8 cellular contexts compared by ENCODE assay signal in the genomic region with DNA sequence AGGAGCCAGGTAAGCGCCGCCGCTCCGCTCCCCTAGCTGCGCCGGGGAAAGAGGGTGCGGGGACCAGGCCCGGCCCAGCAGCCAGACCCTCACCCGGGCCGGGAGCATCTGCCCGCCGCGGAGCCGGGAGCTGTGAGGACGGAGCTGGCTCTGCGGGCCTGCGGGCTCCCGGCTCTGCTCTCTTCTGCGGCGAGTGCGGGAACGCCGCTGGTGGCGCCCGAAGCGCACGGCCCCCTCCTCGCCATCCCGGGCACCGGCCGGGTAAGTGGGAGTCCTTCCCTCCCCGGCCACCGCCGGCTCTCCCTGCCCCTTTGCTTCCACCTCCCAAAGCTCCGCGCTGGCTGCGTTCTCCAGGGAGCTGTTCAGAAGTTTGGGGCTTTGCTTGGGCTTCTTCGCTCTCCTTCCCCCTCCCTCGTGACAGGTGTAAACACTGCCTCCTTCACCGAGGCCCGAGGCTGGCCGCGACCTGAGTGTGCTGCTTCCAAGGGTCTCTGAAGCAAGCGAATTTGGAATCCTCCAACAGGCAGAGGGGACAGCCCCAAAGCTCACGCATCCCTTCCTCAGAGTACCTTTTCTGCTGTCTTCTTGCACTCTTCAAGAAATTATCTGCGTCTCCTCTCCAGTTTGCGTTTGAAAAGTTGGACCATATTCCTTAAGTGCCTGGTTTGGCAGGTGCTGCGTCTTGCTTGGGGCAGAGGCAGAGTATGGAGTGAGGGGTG. TPM values are rescaled to one million over a fixed set of nuclear protein-coding genes. Genes with fewer than 3 reads are reported as not detected.
DNase-seq lines count a peak whose midpoint lies in the region; ATAC-seq, FAIRE-seq and TF ChIP-seq lines count a peak whose summit lies in the region.

No MANE protein-coding gene starts in this region.

- H3K9me3 Mint-ChIP-seq in CD4-positive, CD25-positive, alpha-beta regulatory T cell = no peaks in the 10 kb centered on the region

- peak in 2 of 3 donors; percentile 30 to 49 for DNase-seq in CD4-positive, CD25-positive, alpha-beta regulatory T cell
- peak; percentile 18 for DNase-seq in HT1080 (ENCODE audit: low read depth)
- peak; percentile 18 for DNase-seq in activated CD4-positive, alpha-beta T cell treated with anti-CD3 and anti-CD28 coated beads, Interleukin-2, amount 50 U/mL, for 1 hour
- DNase-seq in endothelial cell of umbilical vein (ENCODE audit: low read depth, low spot score) = no peak
- DNase-seq in thoracic aorta (ENCODE audit: low spot score) = no peak
- no peak for DNase-seq in NCI-H524 treated with DMSO at 0.1 percent for 48 hours (lab: John Stamatoyannopoulos, UW)

- no peaks in the 10 kb centered on the region for H4K20me1 ChIP-seq in endothelial cell of umbilical vein (replicated peaks; ENCODE audit: control insufficient read depth, extremely low read depth, insufficient read depth, low read length)

- no peaks in the 10 kb centered on the region for H3K36me3 Mint-ChIP-seq in CD4-positive, CD25-positive, alpha-beta regulatory T cell

- H3K36me3 ChIP-seq in CD4-positive, CD25-positive, alpha-beta regulatory T cell (ENCODE audit: control insufficient read depth, insufficient read depth, low read length) = no peaks in the 10 kb centered on the region
- H3K36me3 ChIP-seq in endothelial cell of umbilical vein (ENCODE audit: control insufficient read depth in 2 of 2, extremely low read depth in 1 of 2, insufficient read depth in 2 of 2, low read length in 2 of 2) (no peaks in the 10 kb centered on the region), muscle layer of duodenum (ENCODE audit: control insufficient read depth in 1 of 2, insufficient read depth in 2 of 2, low read length in 2 of 2) (no peaks in the 10 kb centered on the region), thoracic aorta (no peaks in the 10 kb centered on the region)

- intact Hi-C loops in endothelial cell of umbilical vein (cut with micrococcal nuclease) = loop anchor here (1.0 to 10.0 kb wide), 12 partner anchors 38 to 1048 kb away; partner anchors contain the start of genes LGALSL and PELI1

- H3K27ac Mint-ChIP-seq in CD4-positive, CD25-positive, alpha-beta regulatory T cell = peak overlapping the region; percentile 96 to 99 (median 98)

- CTCF ChIA-PET in endothelial cell of umbilical vein (lab: Charles Lee) = interaction anchor here (1.1 to 3.7 kb wide), 13 partner anchors 8 to 364 kb away, joined by 3 to 84 read pairs (median 6); partner anchors contain the start of gene SERTAD2

- no peaks in the 10 kb centered on the region for H3K27me3 ChIP-seq in CD4-positive, CD25-positive, alpha-beta regulatory T cell (ENCODE audit: control insufficient read depth, insufficient read depth, low read length)
- H3K27me3 ChIP-seq in endothelial cell of umbilical vein (ENCODE audit: control insufficient read depth in 2 of 2, insufficient read depth in 2 of 2, low read length in 2 of 2) = peaks cover 7 to 8% of the 10 kb centered on the region in 2 experiments
- no peaks in the 10 kb centered on the region for H3K27me3 ChIP-seq in muscle layer of duodenum (ENCODE audit: low read depth, low read length)
- H3K27me3 ChIP-seq in thoracic aorta (replicated peaks; ENCODE audit: insufficient read depth) = no peaks in the 10 kb centered on the region

- no peaks in the 10 kb centered on the region for H3K9me1 ChIP-seq in endothelial cell of umbilical vein (replicated peaks; ENCODE audit: control insufficient read depth, extremely low read depth, insufficient read depth, low read length)

- H3K4me1 ChIP-seq in CD4-positive, CD25-positive, alpha-beta regulatory T cell (ENCODE audit: control insufficient read depth, insufficient read depth, low read length, poor library complexity, severe bottlenecking) = peaks cover 56% of the 10 kb centered on the region
- peaks cover 12% of the 10 kb centered on the region for H3K4me1 ChIP-seq in endothelial cell of umbilical vein (ENCODE audit: control insufficient read depth, extremely low read depth, insufficient read depth, low read length)
- H3K4me1 ChIP-seq in muscle layer of duodenum (ENCODE audit: control insufficient read depth in 1 of 2, insufficient read depth in 2 of 2, low read length in 2 of 2) = peaks cover 0 to 23% of the 10 kb centered on the region in 2 donors
- H3K4me1 ChIP-seq in thoracic aorta (ENCODE audit: control insufficient read depth in 1 of 2, low read depth in 2 of 2) = peaks cover 0 to 3% of the 10 kb centered on the region in 2 donors

- no TSS peak for BruUV-seq in endothelial cell of umbilical vein (replicated peaks; lab: Mats Ljungman, UMichigan)

- peak overlapping the region; percentile 93 for H3K4me2 ChIP-seq in endothelial cell of umbilical vein (ENCODE audit: insufficient read depth, low read length)

- POLR2A ChIA-PET in endothelial cell of umbilical vein (lab: Charles Lee) = no interaction called here

- peaks cover 42% of the 10 kb centered on the region for H3K79me2 ChIP-seq in endothelial cell of umbilical vein (ENCODE audit: control insufficient read depth, insufficient read depth, low read length)

- peak in 1 of 2 donors; percentile 2 for ATAC-seq in CD4-positive, CD25-positive, alpha-beta regulatory T cell (ENCODE audit: low read depth in 2 of 2)
- ATAC-seq in GM19463 (IDR thresholded peaks at IDR 0.05; ENCODE audit: unreplicated experiment) (peak; percentile 3), thoracic aorta (ENCODE audit: insufficient number of reproducible peaks, low FRiP score, low read depth) (peak; percentile 9)

- peaks cover 5% of the 10 kb centered on the region for H3K27me3 Mint-ChIP-seq in CD4-positive, CD25-positive, alpha-beta regulatory T cell

- H2AFZ ChIP-seq in endothelial cell of umbilical vein (ENCODE audit: low read depth, low read length) = peak overlapping the region; percentile 99

- peak overlapping the region; percentile 92 for H3K27ac ChIP-seq in CD4-positive, CD25-positive, alpha-beta regulatory T cell (ENCODE audit: insufficient read depth, low read length, poor library complexity, severe bottlenecking)
- H3K27ac ChIP-seq in endothelial cell of umbilical vein (ENCODE audit: insufficient read depth, low read depth, low read length) = peak overlapping the region; percentile 82
- H3K27ac ChIP-seq in muscle layer of duodenum (ENCODE audit: low read length) = peak overlapping the region; percentile 98
- peak overlapping the region; percentile 83 to 86 for H3K27ac ChIP-seq in thoracic aorta

- no peaks in the 10 kb centered on the region for H3K9me3 ChIP-seq in CD4-positive, CD25-positive, alpha-beta regulatory T cell (ENCODE audit: control insufficient read depth in 2 of 2, low read length in 2 of 2)
- H3K9me3 ChIP-seq in endothelial cell of umbilical vein (replicated peaks; ENCODE audit: control insufficient read depth, insufficient read depth, low read length) = no peaks in the 10 kb centered on the region
- no peaks in the 10 kb centered on the region for H3K9me3 ChIP-seq in muscle layer of duodenum (ENCODE audit: control insufficient read depth in 1 of 2, low read length in 2 of 2)
- no peaks in the 10 kb centered on the region for H3K9me3 ChIP-seq in thoracic aorta

- peak overlapping the region; percentile 95 to 99 (median 98) for H3K4me3 Mint-ChIP-seq in CD4-positive, CD25-positive, alpha-beta regulatory T cell

- FAIRE-seq in endothelial cell of umbilical vein (lab: Jason Lieb, UNC) = no peak

- no peak for TF ChIP-seq POLR2A in endothelial cell of umbilical vein (IDR thresholded peaks at IDR 0.05; ENCODE audit: low read depth, low read length)

- TF ChIP-seq CTCF in endothelial cell of umbilical vein (IDR thresholded peaks at IDR 0.05; ENCODE audit: extremely low read depth in 1 of 2, insufficient read depth in 1 of 2, low read depth in 1 of 2, low read length in 2 of 2) (no peak), thoracic aorta (IDR thresholded peaks at IDR 0.05) (no peak)

- H3K9ac ChIP-seq in endothelial cell of umbilical vein (replicated peaks; ENCODE audit: extremely low read depth, insufficient read depth, low read length) = peak overlapping the region; percentile 91

- dilution Hi-C loops in endothelial cell of umbilical vein (cut with MboI; ENCODE audit: extremely low pct_ligation_motif_present, low sequenced_read_pairs) = no loop called here

- peak overlapping the region; percentile 96 for H3K4me3 ChIP-seq in CD4-positive, CD25-positive, alpha-beta regulatory T cell (ENCODE audit: low read depth, low read length)
- peak overlapping the region; percentile 93 to 98 (median 97) for H3K4me3 ChIP-seq in endothelial cell of umbilical vein (replicated peaks in 1 of 3; ENCODE audit: insufficient read depth in 1 of 3, low read depth in 1 of 3, low read length in 3 of 3)
- peak overlapping the region; percentile 85 to 98 for H3K4me3 ChIP-seq in muscle layer of duodenum (ENCODE audit: low read depth in 1 of 2, low read length in 2 of 2)
- peak overlapping the region; percentile 95 for H3K4me3 ChIP-seq in thoracic aorta

- peaks cover 19 to 56% (median 44%) of the 10 kb centered on the region in 4 donors for H3K4me1 Mint-ChIP-seq in CD4-positive, CD25-positive, alpha-beta regulatory T cell

TF ChIP-seq in endothelial cell of umbilical vein, 7 proteins besides CTCF, POLR2A, EP300 and RAD21:
- TF ChIP-seq POLR2AphosphoS5 (IDR thresholded peaks at IDR 0.05; ENCODE audit: insufficient read depth, low read depth, low read length) = no peak
- no peak for TF ChIP-seq EZH2 (IDR thresholded peaks at IDR 0.05; ENCODE audit: borderline replicate concordance, low read depth, low read length, severe bottlenecking)
TF ChIP-seq in endothelial cell of umbilical vein: peak in this region for 0.

RNA-seq across cellular contexts. Expression of gene AFTPH, which starts 0.6 kb away (rescaled TPM):
- 45.0 TPM for total RNA-seq in CD4-positive, CD25-positive, alpha-beta regulatory T cell
- polyA plus RNA-seq in CD4-positive, CD25-positive, alpha-beta regulatory T cell = 10 to 100 TPM; 23.7 to 37.0 (median 28.2) TPM
- 12.8 and 15.4 TPM in 2 replicates for total RNA-seq in HT1080 (2014; rRNA removed; shearing (Covaris generic))
- 16.2 and 17.3 TPM in 2 replicates for polyA plus RNA-seq in HT1080 (2015; cell fraction: cytosol; rRNA removed)
- 14.7 and 15.2 TPM in 2 replicates for polyA plus RNA-seq in HT1080 (2015; cell fraction: nucleus; rRNA removed)
- 15.3 and 16.7 TPM in 2 replicates for total RNA-seq in endothelial cell of umbilical vein
- polyA plus RNA-seq in endothelial cell of umbilical vein = 6.0 and 6.9 TPM in 2 replicates
- 9.8 and 12.0 TPM in 2 replicates for polyA plus RNA-seq in endothelial cell of umbilical vein (2011; cell fraction: cytosol; rRNA removed)
- 8.4 and 11.0 TPM in 2 replicates for polyA plus RNA-seq in endothelial cell of umbilical vein (2011; cell fraction: nucleus; rRNA removed)
- polyA plus RNA-seq in endothelial cell of umbilical vein (2012) = 14.2 and 16.8 TPM in 2 replicates
- 10.0 and 10.5 TPM in 2 replicates for polyA minus RNA-seq in endothelial cell of umbilical vein
- polyA minus RNA-seq in endothelial cell of umbilical vein (2011; cell fraction: cytosol; rRNA and poly(A)+ RNA removed) = 12.7 TPM
- polyA minus RNA-seq in endothelial cell of umbilical vein (2011; cell fraction: nucleus; rRNA and poly(A)+ RNA removed) = 7.0 and 11.5 TPM in 2 replicates
- total RNA-seq in thoracic aorta = 10 to 100 TPM; 27.3 to 32.1 TPM

Comparison
In these comparisons a context has a peak if more than half of its experiments do, and no peak if none do; other contexts are left out.
1. DNase-seq: peak in CD4-positive, CD25-positive, alpha-beta regulatory T cell (2 of 3), HT1080 (single experiment) and activated CD4-positive, alpha-beta T cell treated with anti-CD3 and anti-CD28 coated beads, Interleukin-2, amount 50 U/mL, for 1 hour (single experiment); none in endothelial cell of umbilical vein (single experiment), thoracic aorta (single experiment) and NCI-H524 treated with DMSO at 0.1 percent for 48 hours (single experiment).
2. Peak in every context shown above with its lines, with median percentiles within 50 percentile points of each other: H3K27ac ChIP-seq and H3K4me3 ChIP-seq.